Comparison of ENCODE assay signal across 31 cellular contexts in the genomic region with DNA sequence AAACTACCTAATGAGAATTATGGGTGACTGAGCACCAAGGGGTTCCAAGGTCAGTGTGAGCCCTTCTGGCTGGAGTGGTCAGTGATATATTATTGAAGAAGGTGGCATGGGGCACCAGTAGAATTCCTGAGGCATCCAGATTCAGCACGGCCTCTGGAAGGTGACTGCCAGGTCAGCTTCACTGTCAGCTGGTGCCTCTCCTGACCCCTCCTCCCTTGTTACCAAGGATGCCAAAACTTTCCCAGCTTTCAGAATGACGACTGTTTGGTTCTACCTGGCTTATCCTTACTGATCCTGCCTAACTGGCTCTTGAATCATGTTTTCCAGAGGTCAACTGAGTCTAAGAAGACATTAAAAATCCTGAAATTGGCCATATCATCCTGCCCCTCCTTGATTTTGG.
"Had no signal": no experiment of that assay in that cellular context is flagged by ENCODE, and none has a peak within 500 bp of the region (broad histone marks: within the 10 kb centered on the region; RNA-seq: fewer than 3 reads in every experiment).

No MANE protein-coding gene starts in this region.

- H3K4me1 ChIP-seq: Peyer's patch had no signal

- H3K9me3 ChIP-seq: Peyer's patch had no signal

- DNase-seq: activated CD4-positive, alpha-beta memory T cell treated with anti-CD3 and anti-CD28 coated beads, Interleukin-2, amount 10 ng/mL, durations not matched to agents 7 days and 5 days; activated CD4-positive, alpha-beta T cell treated with anti-CD3 and anti-CD28 coated beads for 1 hour; activated CD4-positive, alpha-beta T cell treated with anti-CD3 and anti-CD28 coated beads for 48 hours; activated CD4-positive, CD25-positive, alpha-beta regulatory T cell; activated CD8-positive, alpha-beta memory T cell treated with anti-CD3 and anti-CD28 coated beads for 24 hours; activated CD8-positive, alpha-beta memory T cell treated with anti-CD3 and anti-CD28 coated beads, Interleukin-2, amount 10 ng/mL, durations not matched to agents 7 days and 5 days; activated CD8-positive, alpha-beta memory T cell treated with anti-CD3 and anti-CD28 coated beads, Interleukin-2, amount 50 U/mL, for 48 hours; activated effector memory CD4-positive, alpha-beta T cell treated with Interleukin-2 at 50 U/mL for 16 hours; activated naive CD4-positive, alpha-beta T cell treated with anti-CD3 and anti-CD28 coated beads, Interleukin-2, amount 10 ng/mL, durations not matched to agents 7 days and 5 days; activated naive CD8-positive, alpha-beta T cell treated with anti-CD3 and anti-CD28 coated beads, Interleukin-2, amount 50 U/mL, for 24 hours; activated T-cell treated with anti-CD3 and anti-CD28 coated beads, Interleukin-2, amount 50 U/mL, for 48 hours; anterior cingulate cortex; brain microvascular endothelial cell; central memory CD4-positive, alpha-beta T cell; Karpas-422; MG63; NCI-H1048; NCI-H1105 treated with DMSO at 0.1 percent for 48 hours; NCI-H1436; NCI-H1694 treated with DMSO at 0.1 percent for 48 hours; NCI-H2029; NCI-H345; NCI-H524 treated with DMSO at 0.1 percent for 48 hours; Peyer's patch; Right ventricle myocardium superior; SW 1271; T-helper 1 cell; T-helper 2 cell; T-helper 9 cell had no signal

- H3K27ac ChIP-seq: brain microvascular endothelial cell, Peyer's patch, RWPE1, VCaP had no signal

- H3K27me3 ChIP-seq: brain microvascular endothelial cell, MG63, Peyer's patch had no signal

- H3K36me3 ChIP-seq: brain microvascular endothelial cell, MG63, Peyer's patch had no signal

- H3K4me3 ChIP-seq: MG63, Peyer's patch had no signal

- ATAC-seq: activated CD8-positive, alpha-beta memory T cell treated with anti-CD3 and anti-CD28 coated beads, Interleukin-2, amount 10 ng/mL, durations not matched to agents 7 days and 5 days; activated naive CD8-positive, alpha-beta T cell treated with anti-CD3 and anti-CD28 coated beads, Interleukin-2, amount 50 U/mL, for 24 hours had no signal
